Comparison of ENCODE assay signal across 1 cellular context in the genomic region with DNA sequence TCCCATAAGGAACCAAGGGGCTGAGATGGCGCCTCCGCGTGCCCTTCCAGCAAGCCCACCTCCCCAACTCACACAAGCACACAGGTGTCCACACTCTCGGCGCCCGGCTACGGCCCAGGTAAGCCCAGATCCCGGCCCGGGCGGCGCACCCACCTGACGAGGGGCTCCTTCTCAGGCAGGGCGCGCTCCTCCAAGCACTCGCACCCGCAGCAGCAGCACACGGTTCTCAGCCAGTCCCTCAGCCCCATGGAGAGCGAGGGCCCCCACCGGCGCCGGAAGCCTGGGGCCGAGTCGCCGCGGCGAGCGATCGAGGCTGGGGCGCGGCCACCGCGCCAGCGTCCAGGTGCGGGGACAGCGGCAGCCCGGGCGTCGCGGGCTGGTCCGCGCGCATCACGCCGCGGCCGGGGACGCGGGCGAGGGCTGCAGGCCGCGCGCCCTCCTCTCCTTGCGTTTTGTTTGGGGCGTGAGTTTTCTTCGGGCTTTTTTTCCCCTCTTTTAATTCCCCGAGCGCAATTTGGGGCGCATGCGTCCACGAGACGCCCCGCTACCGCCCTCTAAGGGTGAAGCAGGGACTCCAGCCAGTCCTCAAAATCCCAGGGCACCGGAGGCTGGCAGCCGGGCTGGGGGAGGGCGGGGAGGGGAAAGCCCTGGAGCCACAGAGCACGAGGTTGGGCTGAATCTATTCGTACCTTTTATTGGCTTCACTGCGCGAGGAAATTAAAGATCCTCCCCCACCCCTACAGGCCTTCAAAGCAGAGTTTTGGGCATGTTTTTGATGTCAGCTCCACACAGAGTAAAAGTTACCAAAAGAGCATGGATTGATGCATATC.
TF ChIP-seq lines count a peak whose summit lies in the region.

A gene with protein sequence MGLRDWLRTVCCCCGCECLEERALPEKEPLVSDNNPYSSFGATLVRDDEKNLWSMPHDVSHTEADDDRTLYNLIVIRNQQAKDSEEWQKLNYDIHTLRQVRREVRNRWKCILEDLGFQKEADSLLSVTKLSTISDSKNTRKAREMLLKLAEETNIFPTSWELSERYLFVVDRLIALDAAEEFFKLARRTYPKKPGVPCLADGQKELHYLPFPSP (minus strand): TSS at position 472 of the 830 bp plus-strand sequence. CDS start 224 bp downstream, at position 248.

TF ChIP-seq in HepG2, 621 proteins besides CTCF, POLR2A, EP300 and RAD21 (continued from another document and continues in another):
- TF ChIP-seq, protein P1, sequence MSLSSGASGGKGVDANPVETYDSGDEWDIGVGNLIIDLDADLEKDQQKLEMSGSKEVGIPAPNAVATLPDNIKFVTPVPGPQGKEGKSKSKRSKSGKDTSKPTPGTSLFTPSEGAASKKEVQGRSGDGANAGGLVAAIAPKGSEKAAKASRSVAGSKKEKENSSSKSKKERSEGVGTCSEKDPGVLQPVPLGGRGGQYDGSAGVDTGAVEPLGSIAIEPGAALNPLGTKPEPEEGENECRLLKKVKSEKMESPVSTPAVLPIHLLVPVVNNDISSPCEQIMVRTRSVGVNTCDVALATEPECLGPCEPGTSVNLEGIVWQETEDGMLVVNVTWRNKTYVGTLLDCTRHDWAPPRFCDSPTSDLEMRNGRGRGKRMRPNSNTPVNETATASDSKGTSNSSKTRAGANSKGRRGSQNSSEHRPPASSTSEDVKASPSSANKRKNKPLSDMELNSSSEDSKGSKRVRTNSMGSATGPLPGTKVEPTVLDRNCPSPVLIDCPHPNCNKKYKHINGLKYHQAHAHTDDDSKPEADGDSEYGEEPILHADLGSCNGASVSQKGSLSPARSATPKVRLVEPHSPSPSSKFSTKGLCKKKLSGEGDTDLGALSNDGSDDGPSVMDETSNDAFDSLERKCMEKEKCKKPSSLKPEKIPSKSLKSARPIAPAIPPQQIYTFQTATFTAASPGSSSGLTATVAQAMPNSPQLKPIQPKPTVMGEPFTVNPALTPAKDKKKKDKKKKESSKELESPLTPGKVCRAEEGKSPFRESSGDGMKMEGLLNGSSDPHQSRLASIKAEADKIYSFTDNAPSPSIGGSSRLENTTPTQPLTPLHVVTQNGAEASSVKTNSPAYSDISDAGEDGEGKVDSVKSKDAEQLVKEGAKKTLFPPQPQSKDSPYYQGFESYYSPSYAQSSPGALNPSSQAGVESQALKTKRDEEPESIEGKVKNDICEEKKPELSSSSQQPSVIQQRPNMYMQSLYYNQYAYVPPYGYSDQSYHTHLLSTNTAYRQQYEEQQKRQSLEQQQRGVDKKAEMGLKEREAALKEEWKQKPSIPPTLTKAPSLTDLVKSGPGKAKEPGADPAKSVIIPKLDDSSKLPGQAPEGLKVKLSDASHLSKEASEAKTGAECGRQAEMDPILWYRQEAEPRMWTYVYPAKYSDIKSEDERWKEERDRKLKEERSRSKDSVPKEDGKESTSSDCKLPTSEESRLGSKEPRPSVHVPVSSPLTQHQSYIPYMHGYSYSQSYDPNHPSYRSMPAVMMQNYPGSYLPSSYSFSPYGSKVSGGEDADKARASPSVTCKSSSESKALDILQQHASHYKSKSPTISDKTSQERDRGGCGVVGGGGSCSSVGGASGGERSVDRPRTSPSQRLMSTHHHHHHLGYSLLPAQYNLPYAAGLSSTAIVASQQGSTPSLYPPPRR (CRISPR knock-in tag; IDR thresholded peaks at IDR 0.05; ENCODE audit: borderline replicate concordance), result peak; percentile 35; the same call in 1 of the 2 replicates
- 0 out of 2 replicates have a peak, but pooled peaks have one; percentile 22 for TF ChIP-seq ZNF263 (CRISPR knock-in tag; IDR thresholded peaks at IDR 0.05)
- no peak; the same call in 1 of the 2 replicates for TF ChIP-seq ZNF776 (CRISPR knock-in tag; IDR thresholded peaks at IDR 0.05)
- TF ChIP-seq ZNF260 (CRISPR knock-in tag; IDR thresholded peaks at IDR 0.05; ENCODE audit: borderline replicate concordance, low read depth), result no peak
- TF ChIP-seq ATM (IDR thresholded peaks at IDR 0.05; ENCODE audit: borderline replicate concordance), result no peak
- 0 out of 2 replicates have a peak, but pooled peaks have one; percentile 50 for TF ChIP-seq ZNF737 (CRISPR knock-in tag; IDR thresholded peaks at IDR 0.05; ENCODE audit: borderline replicate concordance)
- 0 out of 2 replicates have a peak, but pooled peaks have one; percentile 49 for TF ChIP-seq ARNT2 (CRISPR knock-in tag; IDR thresholded peaks at IDR 0.05; ENCODE audit: low read depth)
- no peak for TF ChIP-seq ARID2 (CRISPR knock-in tag; IDR thresholded peaks at IDR 0.05; ENCODE audit: borderline replicate concordance)
- peak; percentile 70; the same call in 1 of the 2 replicates for TF ChIP-seq ZNF552 (CRISPR knock-in tag; IDR thresholded peaks at IDR 0.05; ENCODE audit: borderline replicate concordance)
- no peak for TF ChIP-seq NFE2L2 (IDR thresholded peaks at IDR 0.05; ENCODE audit: low read length)
- 0 out of 2 replicates have a peak, but pooled peaks have one; percentile 28 for TF ChIP-seq NCOA2 (CRISPR knock-in tag; IDR thresholded peaks at IDR 0.05)
- TF ChIP-seq, protein P2, sequence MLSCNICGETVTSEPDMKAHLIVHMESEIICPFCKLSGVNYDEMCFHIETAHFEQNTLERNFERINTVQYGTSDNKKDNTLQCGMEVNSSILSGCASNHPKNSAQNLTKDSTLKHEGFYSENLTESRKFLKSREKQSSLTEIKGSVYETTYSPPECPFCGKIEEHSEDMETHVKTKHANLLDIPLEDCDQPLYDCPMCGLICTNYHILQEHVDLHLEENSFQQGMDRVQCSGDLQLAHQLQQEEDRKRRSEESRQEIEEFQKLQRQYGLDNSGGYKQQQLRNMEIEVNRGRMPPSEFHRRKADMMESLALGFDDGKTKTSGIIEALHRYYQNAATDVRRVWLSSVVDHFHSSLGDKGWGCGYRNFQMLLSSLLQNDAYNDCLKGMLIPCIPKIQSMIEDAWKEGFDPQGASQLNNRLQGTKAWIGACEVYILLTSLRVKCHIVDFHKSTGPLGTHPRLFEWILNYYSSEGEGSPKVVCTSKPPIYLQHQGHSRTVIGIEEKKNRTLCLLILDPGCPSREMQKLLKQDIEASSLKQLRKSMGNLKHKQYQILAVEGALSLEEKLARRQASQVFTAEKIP (CRISPR knock-in tag; IDR thresholded peaks at IDR 0.05; ENCODE audit: borderline replicate concordance), result no peak
- no peak for TF ChIP-seq SATB2 (CRISPR knock-in tag; IDR thresholded peaks at IDR 0.05)
- TF ChIP-seq, protein P3, sequence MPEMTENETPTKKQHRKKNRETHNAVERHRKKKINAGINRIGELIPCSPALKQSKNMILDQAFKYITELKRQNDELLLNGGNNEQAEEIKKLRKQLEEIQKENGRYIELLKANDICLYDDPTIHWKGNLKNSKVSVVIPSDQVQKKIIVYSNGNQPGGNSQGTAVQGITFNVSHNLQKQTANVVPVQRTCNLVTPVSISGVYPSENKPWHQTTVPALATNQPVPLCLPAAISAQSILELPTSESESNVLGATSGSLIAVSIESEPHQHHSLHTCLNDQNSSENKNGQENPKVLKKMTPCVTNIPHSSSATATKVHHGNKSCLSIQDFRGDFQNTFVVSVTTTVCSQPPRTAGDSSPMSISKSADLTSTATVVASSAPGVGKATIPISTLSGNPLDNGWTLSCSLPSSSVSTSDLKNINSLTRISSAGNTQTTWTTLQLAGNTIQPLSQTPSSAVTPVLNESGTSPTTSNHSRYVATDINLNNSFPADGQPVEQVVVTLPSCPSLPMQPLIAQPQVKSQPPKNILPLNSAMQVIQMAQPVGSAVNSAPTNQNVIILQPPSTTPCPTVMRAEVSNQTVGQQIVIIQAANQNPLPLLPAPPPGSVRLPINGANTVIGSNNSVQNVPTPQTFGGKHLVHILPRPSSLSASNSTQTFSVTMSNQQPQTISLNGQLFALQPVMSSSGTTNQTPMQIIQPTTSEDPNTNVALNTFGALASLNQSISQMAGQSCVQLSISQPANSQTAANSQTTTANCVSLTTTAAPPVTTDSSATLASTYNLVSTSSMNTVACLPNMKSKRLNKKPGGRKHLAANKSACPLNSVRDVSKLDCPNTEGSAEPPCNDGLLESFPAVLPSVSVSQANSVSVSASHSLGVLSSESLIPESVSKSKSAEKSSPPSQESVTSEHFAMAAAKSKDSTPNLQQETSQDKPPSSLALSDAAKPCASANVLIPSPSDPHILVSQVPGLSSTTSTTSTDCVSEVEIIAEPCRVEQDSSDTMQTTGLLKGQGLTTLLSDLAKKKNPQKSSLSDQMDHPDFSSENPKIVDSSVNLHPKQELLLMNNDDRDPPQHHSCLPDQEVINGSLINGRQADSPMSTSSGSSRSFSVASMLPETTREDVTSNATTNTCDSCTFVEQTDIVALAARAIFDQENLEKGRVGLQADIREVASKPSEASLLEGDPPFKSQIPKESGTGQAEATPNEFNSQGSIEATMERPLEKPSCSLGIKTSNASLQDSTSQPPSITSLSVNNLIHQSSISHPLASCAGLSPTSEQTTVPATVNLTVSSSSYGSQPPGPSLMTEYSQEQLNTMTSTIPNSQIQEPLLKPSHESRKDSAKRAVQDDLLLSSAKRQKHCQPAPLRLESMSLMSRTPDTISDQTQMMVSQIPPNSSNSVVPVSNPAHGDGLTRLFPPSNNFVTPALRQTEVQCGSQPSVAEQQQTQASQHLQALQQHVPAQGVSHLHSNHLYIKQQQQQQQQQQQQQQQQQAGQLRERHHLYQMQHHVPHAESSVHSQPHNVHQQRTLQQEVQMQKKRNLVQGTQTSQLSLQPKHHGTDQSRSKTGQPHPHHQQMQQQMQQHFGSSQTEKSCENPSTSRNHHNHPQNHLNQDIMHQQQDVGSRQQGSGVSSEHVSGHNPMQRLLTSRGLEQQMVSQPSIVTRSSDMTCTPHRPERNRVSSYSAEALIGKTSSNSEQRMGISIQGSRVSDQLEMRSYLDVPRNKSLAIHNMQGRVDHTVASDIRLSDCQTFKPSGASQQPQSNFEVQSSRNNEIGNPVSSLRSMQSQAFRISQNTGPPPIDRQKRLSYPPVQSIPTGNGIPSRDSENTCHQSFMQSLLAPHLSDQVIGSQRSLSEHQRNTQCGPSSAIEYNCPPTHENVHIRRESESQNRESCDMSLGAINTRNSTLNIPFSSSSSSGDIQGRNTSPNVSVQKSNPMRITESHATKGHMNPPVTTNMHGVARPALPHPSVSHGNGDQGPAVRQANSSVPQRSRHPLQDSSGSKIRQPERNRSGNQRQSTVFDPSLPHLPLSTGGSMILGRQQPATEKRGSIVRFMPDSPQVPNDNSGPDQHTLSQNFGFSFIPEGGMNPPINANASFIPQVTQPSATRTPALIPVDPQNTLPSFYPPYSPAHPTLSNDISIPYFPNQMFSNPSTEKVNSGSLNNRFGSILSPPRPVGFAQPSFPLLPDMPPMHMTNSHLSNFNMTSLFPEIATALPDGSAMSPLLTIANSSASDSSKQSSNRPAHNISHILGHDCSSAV (CRISPR knock-in tag; IDR thresholded peaks at IDR 0.05; ENCODE audit: borderline replicate concordance), result no peak
- no peak for TF ChIP-seq TCF7L2 (IDR thresholded peaks at IDR 0.05; ENCODE audit: low read depth, low read length)
- peak; percentile 73 for TF ChIP-seq EEA1 (CRISPR knock-in tag; IDR thresholded peaks at IDR 0.05; ENCODE audit: borderline replicate concordance)
- 0 out of 2 replicates have a peak, but pooled peaks have one; percentile 59 for TF ChIP-seq ZNF251 (CRISPR knock-in tag; IDR thresholded peaks at IDR 0.05)
- TF ChIP-seq, protein P4, sequence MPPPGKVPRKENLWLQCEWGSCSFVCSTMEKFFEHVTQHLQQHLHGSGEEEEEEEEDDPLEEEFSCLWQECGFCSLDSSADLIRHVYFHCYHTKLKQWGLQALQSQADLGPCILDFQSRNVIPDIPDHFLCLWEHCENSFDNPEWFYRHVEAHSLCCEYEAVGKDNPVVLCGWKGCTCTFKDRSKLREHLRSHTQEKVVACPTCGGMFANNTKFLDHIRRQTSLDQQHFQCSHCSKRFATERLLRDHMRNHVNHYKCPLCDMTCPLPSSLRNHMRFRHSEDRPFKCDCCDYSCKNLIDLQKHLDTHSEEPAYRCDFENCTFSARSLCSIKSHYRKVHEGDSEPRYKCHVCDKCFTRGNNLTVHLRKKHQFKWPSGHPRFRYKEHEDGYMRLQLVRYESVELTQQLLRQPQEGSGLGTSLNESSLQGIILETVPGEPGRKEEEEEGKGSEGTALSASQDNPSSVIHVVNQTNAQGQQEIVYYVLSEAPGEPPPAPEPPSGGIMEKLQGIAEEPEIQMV (CRISPR knock-in tag; IDR thresholded peaks at IDR 0.05; ENCODE audit: low read depth), result peak; percentile 38; the same call in 1 of the 2 replicates
- TF ChIP-seq, protein P5, sequence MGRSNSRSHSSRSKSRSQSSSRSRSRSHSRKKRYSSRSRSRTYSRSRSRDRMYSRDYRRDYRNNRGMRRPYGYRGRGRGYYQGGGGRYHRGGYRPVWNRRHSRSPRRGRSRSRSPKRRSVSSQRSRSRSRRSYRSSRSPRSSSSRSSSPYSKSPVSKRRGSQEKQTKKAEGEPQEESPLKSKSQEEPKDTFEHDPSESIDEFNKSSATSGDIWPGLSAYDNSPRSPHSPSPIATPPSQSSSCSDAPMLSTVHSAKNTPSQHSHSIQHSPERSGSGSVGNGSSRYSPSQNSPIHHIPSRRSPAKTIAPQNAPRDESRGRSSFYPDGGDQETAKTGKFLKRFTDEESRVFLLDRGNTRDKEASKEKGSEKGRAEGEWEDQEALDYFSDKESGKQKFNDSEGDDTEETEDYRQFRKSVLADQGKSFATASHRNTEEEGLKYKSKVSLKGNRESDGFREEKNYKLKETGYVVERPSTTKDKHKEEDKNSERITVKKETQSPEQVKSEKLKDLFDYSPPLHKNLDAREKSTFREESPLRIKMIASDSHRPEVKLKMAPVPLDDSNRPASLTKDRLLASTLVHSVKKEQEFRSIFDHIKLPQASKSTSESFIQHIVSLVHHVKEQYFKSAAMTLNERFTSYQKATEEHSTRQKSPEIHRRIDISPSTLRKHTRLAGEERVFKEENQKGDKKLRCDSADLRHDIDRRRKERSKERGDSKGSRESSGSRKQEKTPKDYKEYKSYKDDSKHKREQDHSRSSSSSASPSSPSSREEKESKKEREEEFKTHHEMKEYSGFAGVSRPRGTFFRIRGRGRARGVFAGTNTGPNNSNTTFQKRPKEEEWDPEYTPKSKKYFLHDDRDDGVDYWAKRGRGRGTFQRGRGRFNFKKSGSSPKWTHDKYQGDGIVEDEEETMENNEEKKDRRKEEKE (IDR thresholded peaks at IDR 0.05), result no peak
- peak; percentile 44; the same call in 1 of the 2 replicates for TF ChIP-seq MYC (CRISPR knock-in tag; IDR thresholded peaks at IDR 0.05; ENCODE audit: borderline replicate concordance)
- TF ChIP-seq KAT8 (CRISPR knock-in tag; IDR thresholded peaks at IDR 0.05), result peak; percentile 32; the same call in 1 of the 2 replicates
- 0 out of 2 replicates have a peak, but pooled peaks have one; percentile 27 for TF ChIP-seq DR1 (CRISPR knock-in tag; IDR thresholded peaks at IDR 0.05)
- TF ChIP-seq GABPB1 (CRISPR knock-in tag; IDR thresholded peaks at IDR 0.05), result peak; percentile 76; the same call in 1 of the 2 replicates
- TF ChIP-seq ZNF234 (CRISPR knock-in tag; conservative IDR thresholded peaks at IDR 0.05), result no peak
- TF ChIP-seq, protein P6, sequence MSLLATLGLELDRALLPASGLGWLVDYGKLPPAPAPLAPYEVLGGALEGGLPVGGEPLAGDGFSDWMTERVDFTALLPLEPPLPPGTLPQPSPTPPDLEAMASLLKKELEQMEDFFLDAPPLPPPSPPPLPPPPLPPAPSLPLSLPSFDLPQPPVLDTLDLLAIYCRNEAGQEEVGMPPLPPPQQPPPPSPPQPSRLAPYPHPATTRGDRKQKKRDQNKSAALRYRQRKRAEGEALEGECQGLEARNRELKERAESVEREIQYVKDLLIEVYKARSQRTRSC (CRISPR knock-in tag; IDR thresholded peaks at IDR 0.05; ENCODE audit: low read depth), result 0 out of 2 replicates have a peak, but pooled peaks have one; percentile 73
- TF ChIP-seq ATF1 (CRISPR knock-in tag; IDR thresholded peaks at IDR 0.05), result no peak
- TF ChIP-seq, protein P7, sequence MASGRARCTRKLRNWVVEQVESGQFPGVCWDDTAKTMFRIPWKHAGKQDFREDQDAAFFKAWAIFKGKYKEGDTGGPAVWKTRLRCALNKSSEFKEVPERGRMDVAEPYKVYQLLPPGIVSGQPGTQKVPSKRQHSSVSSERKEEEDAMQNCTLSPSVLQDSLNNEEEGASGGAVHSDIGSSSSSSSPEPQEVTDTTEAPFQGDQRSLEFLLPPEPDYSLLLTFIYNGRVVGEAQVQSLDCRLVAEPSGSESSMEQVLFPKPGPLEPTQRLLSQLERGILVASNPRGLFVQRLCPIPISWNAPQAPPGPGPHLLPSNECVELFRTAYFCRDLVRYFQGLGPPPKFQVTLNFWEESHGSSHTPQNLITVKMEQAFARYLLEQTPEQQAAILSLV (CRISPR knock-in tag; IDR thresholded peaks at IDR 0.05; ENCODE audit: borderline replicate concordance), result 0 out of 2 replicates have a peak, but pooled peaks have one; percentile 81
- no peak; the same call in 1 of the 2 replicates for TF ChIP-seq KDM3A (CRISPR knock-in tag; IDR thresholded peaks at IDR 0.05; ENCODE audit: low read depth)
